ENCODE assay signal across 17 cellular contexts in the genomic region with DNA sequence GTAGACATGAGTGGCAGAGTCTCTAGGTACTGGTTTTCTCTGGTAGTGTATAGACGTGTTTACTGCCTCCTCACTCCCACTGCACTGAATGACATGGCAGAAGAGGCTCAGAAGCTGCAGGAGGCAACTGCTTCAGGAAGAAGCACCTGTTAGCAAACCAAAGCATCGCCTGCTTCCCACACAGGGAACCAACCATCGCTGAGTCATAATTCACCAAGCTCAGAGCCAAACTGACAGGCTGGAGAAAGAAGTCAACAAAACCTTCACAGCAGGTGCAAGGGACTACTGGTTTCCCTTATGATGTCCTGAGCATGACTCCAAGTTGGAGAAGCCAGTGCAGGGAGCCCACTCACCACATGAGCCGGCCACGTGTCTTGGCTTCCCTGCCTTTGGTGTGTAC.
DNase-seq lines count a peak whose midpoint lies in the region; ATAC-seq lines count a peak whose summit lies in the region.
"Had no signal": no experiment of that assay in that cellular context is flagged by ENCODE, and none has a peak within 500 bp of the region (broad histone marks: within the 10 kb centered on the region; RNA-seq: fewer than 3 reads in every experiment).

No MANE protein-coding gene starts in this region.

- H3K9me3 Mint-ChIP-seq in activated CD4-positive, alpha-beta T cell treated with anti-CD3 and anti-CD28 coated beads, Interleukin-2, amount 10 ng/mL, durations not matched to agents 7 days and 5 days = no peaks in the 10 kb centered on the region
- no peaks in the 10 kb centered on the region for H3K9me3 Mint-ChIP-seq in activated T-helper 2 cell treated with anti-CD3 and anti-CD28 coated beads, Interferon-gamma antibody, Interleukin-2, Interleukin-4, amounts not matched to agents 10 μg/mL and 5 μg/mL and 100 μg/mL, durations not matched to agents 14 hours and 24 hours and 36 hours
- H3K9me3 Mint-ChIP-seq: stimulated activated naive B cell treated with anti-CD40 and anti-IgM and Interleukin-4, amounts not matched to agents 10 μg/mL and 1 μg/mL and 100 μg/mL, for 72 hours had no signal

- H3K4me1 Mint-ChIP-seq in activated CD4-positive, alpha-beta T cell treated with anti-CD3 and anti-CD28 coated beads, Interleukin-2, amount 10 ng/mL, durations not matched to agents 7 days and 5 days = no peaks in the 10 kb centered on the region
- no peaks in the 10 kb centered on the region for H3K4me1 Mint-ChIP-seq in activated T-helper 2 cell treated with anti-CD3 and anti-CD28 coated beads, Interferon-gamma antibody, Interleukin-2, Interleukin-4, amounts not matched to agents 10 μg/mL and 5 μg/mL and 100 μg/mL, durations not matched to agents 14 hours and 24 hours and 36 hours (ENCODE audit: low read depth)
- H3K4me1 Mint-ChIP-seq: stimulated activated naive B cell treated with anti-CD40 and anti-IgM and Interleukin-4, amounts not matched to agents 10 μg/mL and 1 μg/mL and 100 μg/mL, for 72 hours had no signal

- H3K36me3 Mint-ChIP-seq in activated CD4-positive, alpha-beta T cell treated with anti-CD3 and anti-CD28 coated beads, Interleukin-2, amount 10 ng/mL, durations not matched to agents 7 days and 5 days (ENCODE audit: low read depth) = no peaks in the 10 kb centered on the region
- H3K36me3 Mint-ChIP-seq in activated T-helper 2 cell treated with anti-CD3 and anti-CD28 coated beads, Interferon-gamma antibody, Interleukin-2, Interleukin-4, amounts not matched to agents 10 μg/mL and 5 μg/mL and 100 μg/mL, durations not matched to agents 14 hours and 24 hours and 36 hours (ENCODE audit: low read depth) = no peaks in the 10 kb centered on the region
- H3K36me3 Mint-ChIP-seq: stimulated activated naive B cell treated with anti-CD40 and anti-IgM and Interleukin-4, amounts not matched to agents 10 μg/mL and 1 μg/mL and 100 μg/mL, for 72 hours had no signal

- H3K4me3 ChIP-seq in Jurkat, Clone E6-1 (ENCODE audit: low read length) = no peak overlapping the region
- H3K4me3 ChIP-seq: A549, ascending aorta, esophagus muscularis mucosa, HAP-1, heart right ventricle had no signal

- CTCF ChIA-PET in activated CD4-positive, alpha-beta T cell treated with anti-CD3 and anti-CD28 coated beads, Interleukin-2, amount 10 ng/mL, durations not matched to agents 7 days and 5 days (lab: Charles Lee) = interaction anchor here (0.9 kb wide), 1 partner anchor 13 kb away, joined by 3 read pairs; no protein-coding TSS in a partner anchor

- intact Hi-C loops in head of caudate nucleus (cut with DNase I) = no loop called here
- intact Hi-C loops in activated T-helper 2 cell treated with anti-CD3 and anti-CD28 coated beads, Interferon-gamma antibody, Interleukin-2, Interleukin-4, amounts not matched to agents 10 μg/mL and 5 μg/mL and 100 μg/mL, durations not matched to agents 14 hours and 24 hours and 36 hours (cut with micrococcal nuclease) = no loop called here

- POLR2A ChIA-PET in activated CD4-positive, alpha-beta T cell treated with anti-CD3 and anti-CD28 coated beads, Interleukin-2, amount 10 ng/mL, durations not matched to agents 7 days and 5 days (lab: Charles Lee) = no interaction called here

- DNase-seq in activated CD4-positive, alpha-beta T cell treated with anti-CD3 and anti-CD28 coated beads for 48 hours = peak; percentile 20
- DNase-seq in activated CD4-positive, alpha-beta T cell treated with anti-CD3 and anti-CD28 coated beads, Interleukin-2, amount 10 ng/mL, durations not matched to agents 7 days and 5 days = no peak
- DNase-seq in Jurkat, Clone E6-1 (ENCODE audit: low read depth, low spot score) = peak; percentile 81
- DNase-seq in head of caudate nucleus (peak in 28 of 42 donors; percentile 16 to 83 (median 48)), SW 1271 (lab: John Stamatoyannopoulos, UW) (no peak)
- no peak for DNase-seq in activated effector memory CD4-positive, alpha-beta T cell treated with Interleukin-2 at 50 U/mL for 16 hours
- DNase-seq in activated T-helper 2 cell treated with anti-CD3 and anti-CD28 coated beads, Interferon-gamma antibody, Interleukin-2, Interleukin-4, amounts not matched to agents 10 μg/mL and 5 μg/mL and 100 μg/mL, durations not matched to agents 14 hours and 24 hours and 36 hours (ENCODE audit: low spot score) = no peak
- DNase-seq: cortex of kidney; heart right ventricle; occipital lobe; stimulated activated naive B cell treated with anti-CD40 and anti-IgM and Interleukin-4, amounts not matched to agents 10 μg/mL and 1 μg/mL and 100 μg/mL, for 72 hours; T-helper 2 cell had no signal

- peak; percentile 51 for ATAC-seq in HG02588 (IDR thresholded peaks at IDR 0.05; ENCODE audit: unreplicated experiment)
- ATAC-seq: A549; heart right ventricle; stimulated activated naive B cell treated with anti-CD40 and anti-IgM and Interleukin-4, amounts not matched to agents 10 μg/mL and 1 μg/mL and 100 μg/mL, for 72 hours had no signal

- H3K4me3 Mint-ChIP-seq in activated CD4-positive, alpha-beta T cell treated with anti-CD3 and anti-CD28 coated beads, Interleukin-2, amount 10 ng/mL, durations not matched to agents 7 days and 5 days = no peak overlapping the region
- no peak overlapping the region for H3K4me3 Mint-ChIP-seq in activated T-helper 2 cell treated with anti-CD3 and anti-CD28 coated beads, Interferon-gamma antibody, Interleukin-2, Interleukin-4, amounts not matched to agents 10 μg/mL and 5 μg/mL and 100 μg/mL, durations not matched to agents 14 hours and 24 hours and 36 hours (ENCODE audit: low read depth)
- H3K4me3 Mint-ChIP-seq: stimulated activated naive B cell treated with anti-CD40 and anti-IgM and Interleukin-4, amounts not matched to agents 10 μg/mL and 1 μg/mL and 100 μg/mL, for 72 hours had no signal

- peaks cover 22% of the 10 kb centered on the region for H3K27me3 Mint-ChIP-seq in activated CD4-positive, alpha-beta T cell treated with anti-CD3 and anti-CD28 coated beads, Interleukin-2, amount 10 ng/mL, durations not matched to agents 7 days and 5 days
- H3K27me3 Mint-ChIP-seq in activated T-helper 2 cell treated with anti-CD3 and anti-CD28 coated beads, Interferon-gamma antibody, Interleukin-2, Interleukin-4, amounts not matched to agents 10 μg/mL and 5 μg/mL and 100 μg/mL, durations not matched to agents 14 hours and 24 hours and 36 hours (ENCODE audit: low read depth) = peaks cover 10% of the 10 kb centered on the region

- H3K27ac Mint-ChIP-seq in activated CD4-positive, alpha-beta T cell treated with anti-CD3 and anti-CD28 coated beads, Interleukin-2, amount 10 ng/mL, durations not matched to agents 7 days and 5 days = no peak overlapping the region
- no peak overlapping the region for H3K27ac Mint-ChIP-seq in activated T-helper 2 cell treated with anti-CD3 and anti-CD28 coated beads, Interferon-gamma antibody, Interleukin-2, Interleukin-4, amounts not matched to agents 10 μg/mL and 5 μg/mL and 100 μg/mL, durations not matched to agents 14 hours and 24 hours and 36 hours
- H3K27ac Mint-ChIP-seq: stimulated activated naive B cell treated with anti-CD40 and anti-IgM and Interleukin-4, amounts not matched to agents 10 μg/mL and 1 μg/mL and 100 μg/mL, for 72 hours had no signal

Comparison
In these comparisons a context has a peak if more than half of its experiments do, and no peak if none do; other contexts are left out.
1. DNase-seq: peak in activated CD4-positive, alpha-beta T cell treated with anti-CD3 and anti-CD28 coated beads for 48 hours (single experiment), Jurkat, Clone E6-1 (single experiment) and head of caudate nucleus (28 of 42); none in activated CD4-positive, alpha-beta T cell treated with anti-CD3 and anti-CD28 coated beads, Interleukin-2, amount 10 ng/mL, durations not matched to agents 7 days and 5 days (single experiment), SW 1271 (0 of 2), activated effector memory CD4-positive, alpha-beta T cell treated with Interleukin-2 at 50 U/mL for 16 hours (single experiment) and activated T-helper 2 cell treated with anti-CD3 and anti-CD28 coated beads, Interferon-gamma antibody, Interleukin-2, Interleukin-4, amounts not matched to agents 10 μg/mL and 5 μg/mL and 100 μg/mL, durations not matched to agents 14 hours and 24 hours and 36 hours (single experiment).